In genomic region chr5:137034764-137035479, GRCh38 we compare ENCODE assay signal across 26 cellular contexts.
"Had no signal": no experiment of that assay in that cellular context is flagged by ENCODE, and none has a peak within 500 bp of the region (broad histone marks: within the 10 kb centered on the region; RNA-seq: fewer than 3 reads in every experiment).

No MANE protein-coding gene starts in this region.

- H3K27me3 Mint-ChIP-seq: activated CD4-positive, alpha-beta memory T cell treated with anti-CD3 and anti-CD28 coated beads for 36 hours; activated naive CD8-positive, alpha-beta T cell treated with anti-CD3 and anti-CD28 coated beads for 36 hours had no signal

- H3K4me3 ChIP-seq: adrenal gland, body of pancreas, left ventricle myocardium inferior, lung, right atrium auricular region, smooth muscle cell, suprapubic skin, tibial artery had no signal

- H3K4me3 Mint-ChIP-seq: activated CD4-positive, alpha-beta memory T cell treated with anti-CD3 and anti-CD28 coated beads for 36 hours; activated naive CD4-positive, alpha-beta T cell treated with anti-CD3 and anti-CD28 coated beads for 36 hours; activated naive CD8-positive, alpha-beta T cell treated with anti-CD3 and anti-CD28 coated beads for 36 hours; activated T-helper 1 cell treated with anti-CD3 and anti-CD28 coated beads, Interleukin-12 subunit alpha, Interleukin-12 subunit beta, Interleukin-2, Interleukin-4 antibody, amounts not matched to agents 30 ng/mL and 10 ng/mL and 1 ng/mL, durations not matched to agents 14 hours and 24 hours and 36 hours; natural killer cell treated with Interleukin-12 subunit alpha and Interleukin-12 subunit beta and Interleukin-15 and Interleukin-18, amount 100 ng/mL, for 72 hours had no signal

- H3K79me2 ChIP-seq: parathyroid adenoma had no signal

- H2AFZ ChIP-seq: parathyroid adenoma had no signal

- H3K4me2 ChIP-seq: smooth muscle cell had no signal

- H3K27ac ChIP-seq: body of pancreas, epithelial cell of prostate, left ventricle myocardium inferior, parathyroid adenoma, right atrium auricular region, suprapubic skin, tibial artery, VCaP had no signal

- H3K4me1 Mint-ChIP-seq: activated naive CD8-positive, alpha-beta T cell treated with anti-CD3 and anti-CD28 coated beads for 36 hours had no signal

- H3K36me3 Mint-ChIP-seq: activated CD4-positive, alpha-beta memory T cell treated with anti-CD3 and anti-CD28 coated beads for 36 hours; activated naive CD8-positive, alpha-beta T cell treated with anti-CD3 and anti-CD28 coated beads for 36 hours; natural killer cell treated with Interleukin-12 subunit alpha and Interleukin-12 subunit beta and Interleukin-15 and Interleukin-18, amount 100 ng/mL, for 72 hours had no signal

- H3K9ac ChIP-seq: parathyroid adenoma had no signal

- H3K27me3 ChIP-seq: adrenal gland, body of pancreas, right atrium auricular region, suprapubic skin, tibial artery had no signal

- H3K36me3 ChIP-seq: adrenal gland, left ventricle myocardium inferior, right atrium auricular region, suprapubic skin, tibial artery had no signal

- H3K27ac Mint-ChIP-seq: activated CD4-positive, alpha-beta memory T cell treated with anti-CD3 and anti-CD28 coated beads for 36 hours; activated naive CD4-positive, alpha-beta T cell treated with anti-CD3 and anti-CD28 coated beads for 36 hours; activated naive CD8-positive, alpha-beta T cell treated with anti-CD3 and anti-CD28 coated beads for 36 hours; activated T-helper 1 cell treated with anti-CD3 and anti-CD28 coated beads, Interleukin-12 subunit alpha, Interleukin-12 subunit beta, Interleukin-2, Interleukin-4 antibody, amounts not matched to agents 30 ng/mL and 10 ng/mL and 1 ng/mL, durations not matched to agents 14 hours and 24 hours and 36 hours; natural killer cell treated with Interleukin-12 subunit alpha and Interleukin-12 subunit beta and Interleukin-15 and Interleukin-18, amount 100 ng/mL, for 72 hours had no signal

- H3K9me3 Mint-ChIP-seq: activated naive CD4-positive, alpha-beta T cell treated with anti-CD3 and anti-CD28 coated beads for 36 hours; activated naive CD8-positive, alpha-beta T cell treated with anti-CD3 and anti-CD28 coated beads for 36 hours; activated T-helper 1 cell treated with anti-CD3 and anti-CD28 coated beads, Interleukin-12 subunit alpha, Interleukin-12 subunit beta, Interleukin-2, Interleukin-4 antibody, amounts not matched to agents 30 ng/mL and 10 ng/mL and 1 ng/mL, durations not matched to agents 14 hours and 24 hours and 36 hours had no signal

- H3K9me3 ChIP-seq: adrenal gland, body of pancreas, left ventricle myocardium inferior, right atrium auricular region, suprapubic skin, tibial artery had no signal

- H3K4me1 ChIP-seq: body of pancreas, left ventricle myocardium inferior, parathyroid adenoma, right atrium auricular region, suprapubic skin, tibial artery had no signal

- DNase-seq: activated CD4-positive, alpha-beta memory T cell treated with anti-CD3 and anti-CD28 coated beads for 36 hours; activated CD4-positive, alpha-beta T cell treated with anti-CD3 and anti-CD28 coated beads for 4 hours; activated CD8-positive, alpha-beta memory T cell treated with anti-CD3 and anti-CD28 coated beads, Interleukin-2, amount 50 U/mL, for 4 hours; activated effector memory CD4-positive, alpha-beta T cell treated with anti-CD3 and anti-CD28 coated beads, Interleukin-2, amount 50 U/mL, for 16 hours; activated naive CD4-positive, alpha-beta T cell treated with anti-CD3 and anti-CD28 coated beads for 36 hours; activated naive CD8-positive, alpha-beta T cell treated with anti-CD3 and anti-CD28 coated beads for 36 hours; activated T-cell treated with anti-CD3 and anti-CD28 coated beads, Interleukin-2, amount 50 U/mL, for 1 hour; aorta; body of pancreas; dermis blood vessel endothelial cell; effector CD4-positive, alpha-beta T cell; left ventricle myocardium inferior; stimulated activated CD4-positive, alpha-beta T cell treated with anti-CD3 and anti-CD28 coated beads, Interleukin-1b, Interleukin-23, amount 100 ng/mL, for 48 hours; stimulated activated naive CD4-positive, alpha-beta T cell; T-helper 9 cell; tibial artery had no signal
